In the genomic region with DNA sequence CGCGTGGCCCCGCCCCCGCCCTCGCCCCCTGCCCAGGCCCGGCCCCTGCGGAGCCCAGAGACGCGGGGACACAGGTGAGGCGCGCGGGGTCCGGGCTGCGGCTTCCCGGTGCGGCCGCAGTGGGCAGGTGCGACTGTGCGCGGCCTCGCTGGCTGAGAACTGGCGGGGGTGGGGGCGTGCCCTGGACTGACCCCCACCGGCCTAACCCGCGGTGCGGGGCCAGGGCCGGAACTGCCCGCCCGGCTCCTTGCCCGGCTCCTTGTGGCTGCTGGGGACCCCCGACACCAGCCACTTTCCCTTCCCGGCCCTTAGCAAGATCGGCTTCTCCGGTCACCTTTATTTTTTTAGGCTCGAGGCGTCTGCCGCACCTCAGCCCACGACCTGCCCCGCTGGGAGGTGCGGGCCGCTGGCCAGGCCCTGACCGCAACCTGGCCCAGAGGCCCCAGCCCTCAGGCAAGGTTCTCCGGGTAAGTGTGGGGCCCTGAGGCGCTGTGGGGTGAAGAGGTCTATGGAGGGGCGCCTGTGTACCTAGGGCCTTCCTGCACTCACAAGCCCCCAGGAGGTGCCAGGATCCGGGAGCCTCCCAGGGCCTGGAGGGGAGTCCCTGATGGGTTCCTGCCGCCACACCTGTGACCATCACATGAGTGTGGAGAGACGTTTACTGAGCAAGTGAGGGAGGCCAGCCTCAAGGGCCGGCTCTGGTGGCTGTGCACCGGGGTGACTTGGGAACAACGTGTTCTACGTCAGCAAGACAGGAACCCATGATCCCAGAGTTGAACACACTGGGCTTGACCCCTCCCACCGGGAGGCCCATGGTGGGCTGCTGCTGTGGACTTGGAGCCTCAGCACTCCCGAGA, we compare ENCODE assay signal across 8 cellular contexts.
DNase-seq lines count a peak whose midpoint lies in the region; ATAC-seq lines count a peak whose summit lies in the region.

A gene with protein sequence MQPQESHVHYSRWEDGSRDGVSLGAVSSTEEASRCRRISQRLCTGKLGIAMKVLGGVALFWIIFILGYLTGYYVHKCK (plus strand): TSS at position 35 of the 857 bp plus-strand sequence. CDS start 2,625 bp downstream, outside the sequence.

- no peaks in the 10 kb centered on the region for H3K36me3 Mint-ChIP-seq in activated naive CD8-positive, alpha-beta T cell
- H3K36me3 Mint-ChIP-seq in stimulated activated effector memory CD8-positive, alpha-beta T cell treated with anti-CD3 and anti-CD28 coated beads, Interleukin-12 subunit alpha, Interleukin-12 subunit beta, amount 100 ng/mL, for 72 hours, result no peaks in the 10 kb centered on the region

- peaks cover 9% of the 10 kb centered on the region for H3K4me1 Mint-ChIP-seq in activated naive CD8-positive, alpha-beta T cell (ENCODE audit: low read depth)
- peaks cover 22% of the 10 kb centered on the region for H3K4me1 Mint-ChIP-seq in stimulated activated effector memory CD8-positive, alpha-beta T cell treated with anti-CD3 and anti-CD28 coated beads, Interleukin-12 subunit alpha, Interleukin-12 subunit beta, amount 100 ng/mL, for 72 hours

- H3K27ac Mint-ChIP-seq in activated naive CD8-positive, alpha-beta T cell, result peak within 1 kb of the TSS; percentile 83
- peak within 1 kb of the TSS; percentile 69 for H3K27ac Mint-ChIP-seq in stimulated activated effector memory CD8-positive, alpha-beta T cell treated with anti-CD3 and anti-CD28 coated beads, Interleukin-12 subunit alpha, Interleukin-12 subunit beta, amount 100 ng/mL, for 72 hours

- no peaks in the 10 kb centered on the region for H3K9me3 Mint-ChIP-seq in activated naive CD8-positive, alpha-beta T cell (ENCODE audit: low read depth)
- no peaks in the 10 kb centered on the region for H3K9me3 Mint-ChIP-seq in stimulated activated effector memory CD8-positive, alpha-beta T cell treated with anti-CD3 and anti-CD28 coated beads, Interleukin-12 subunit alpha, Interleukin-12 subunit beta, amount 100 ng/mL, for 72 hours

- peak within 1 kb of the TSS; percentile 80 for H3K4me3 Mint-ChIP-seq in activated naive CD8-positive, alpha-beta T cell
- peak within 1 kb of the TSS; percentile 76 for H3K4me3 Mint-ChIP-seq in stimulated activated effector memory CD8-positive, alpha-beta T cell treated with anti-CD3 and anti-CD28 coated beads, Interleukin-12 subunit alpha, Interleukin-12 subunit beta, amount 100 ng/mL, for 72 hours

- ATAC-seq in GM18511 (IDR thresholded peaks at IDR 0.05; ENCODE audit: unreplicated experiment), result peak; percentile 13
- peak; percentile 18 for ATAC-seq in HG03066 (IDR thresholded peaks at IDR 0.05; ENCODE audit: low read depth, unreplicated experiment)
- ATAC-seq in stimulated activated effector memory CD8-positive, alpha-beta T cell treated with anti-CD3 and anti-CD28 coated beads, Interleukin-12 subunit alpha, Interleukin-12 subunit beta, amount 100 ng/mL, for 72 hours, result no peak
- no peak for ATAC-seq in GM18520 (IDR thresholded peaks at IDR 0.05; ENCODE audit: unreplicated experiment)

- no peaks in the 10 kb centered on the region for H3K27me3 Mint-ChIP-seq in activated naive CD8-positive, alpha-beta T cell

- DNase-seq in stimulated activated effector memory CD8-positive, alpha-beta T cell treated with anti-CD3 and anti-CD28 coated beads, Interleukin-12 subunit alpha, Interleukin-12 subunit beta, amount 100 ng/mL, for 72 hours (ENCODE audit: low spot score in 2 of 2), result peak in 1 of 2 donors; percentile 59
- no peak for DNase-seq in NCI-H146 treated with DMSO at 0.1 percent for 48 hours (lab: John Stamatoyannopoulos, UW; ENCODE audit: unreplicated experiment)
- DNase-seq in NCI-H526 (lab: John Stamatoyannopoulos, UW), result no peak

- H3K4me3 ChIP-seq in iPS-11a (ENCODE audit: low read depth, low read length), result peak within 1 kb of the TSS; percentile 43

Comparison
In these comparisons a context has a peak if more than half of its experiments do, and no peak if none do; other contexts are left out.
1. ATAC-seq: peak in GM18511 (single experiment) and HG03066 (single experiment); none in stimulated activated effector memory CD8-positive, alpha-beta T cell treated with anti-CD3 and anti-CD28 coated beads, Interleukin-12 subunit alpha, Interleukin-12 subunit beta, amount 100 ng/mL, for 72 hours (single experiment) and GM18520 (single experiment).